In the genomic region with DNA sequence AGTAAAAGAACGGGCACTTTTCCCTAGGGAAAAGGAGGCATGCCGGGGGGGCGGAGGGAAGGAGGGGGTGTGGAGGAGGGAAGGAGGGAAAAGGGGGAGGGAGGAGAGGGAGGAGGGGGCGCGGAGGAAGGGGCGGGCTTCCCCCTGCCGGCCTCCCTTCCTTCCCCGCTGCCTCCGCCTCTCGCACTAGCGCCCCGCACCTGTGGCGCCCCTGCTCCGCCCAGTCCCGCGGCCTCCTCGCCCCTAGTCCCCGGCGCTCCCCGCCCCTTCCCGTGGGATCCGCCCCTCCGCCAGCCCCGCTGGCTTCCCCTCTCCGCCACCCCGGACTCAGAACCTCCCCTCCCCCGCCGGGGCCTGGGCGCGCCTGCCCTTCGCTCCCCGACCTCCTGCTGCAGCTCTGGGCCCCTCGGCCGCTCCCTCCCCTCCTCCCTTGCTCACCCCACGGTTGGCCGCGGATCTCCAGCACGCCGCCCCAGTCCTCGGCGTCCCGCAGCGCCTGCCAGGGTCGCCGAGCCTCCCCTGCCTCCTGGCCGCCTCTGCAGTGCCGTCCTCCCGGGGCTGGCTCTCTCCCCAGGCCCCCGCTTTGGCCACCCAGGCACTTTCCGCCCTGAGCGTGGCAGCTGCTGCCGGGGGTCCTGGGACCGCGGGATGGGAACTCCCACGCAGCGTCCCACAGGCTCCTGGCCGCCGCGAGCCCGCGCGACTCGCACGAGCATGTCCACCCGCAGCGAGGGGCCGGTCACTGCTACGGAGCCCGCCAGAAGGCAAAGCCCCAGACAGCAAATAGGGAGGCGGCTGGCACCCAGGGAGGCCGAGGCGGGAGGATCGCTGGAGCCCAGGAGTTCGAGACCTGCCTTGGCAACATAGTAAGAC, we compare ENCODE assay signal across 9 cellular contexts.
DNase-seq lines count a peak whose midpoint lies in the region; ATAC-seq, FAIRE-seq and TF ChIP-seq lines count a peak whose summit lies in the region.
"Had no signal": no experiment of that assay in that cellular context is flagged by ENCODE, and none has a peak within 500 bp of the region (broad histone marks: within the 10 kb centered on the region; RNA-seq: fewer than 3 reads in every experiment).

No MANE protein-coding gene starts in this region.

- H3K9me3 ChIP-seq in MG63 (no peaks in the 10 kb centered on the region), endothelial cell of umbilical vein (replicated peaks; ENCODE audit: control insufficient read depth, insufficient read depth, low read length) (no peaks in the 10 kb centered on the region)

- no peak overlapping the region for H3K27ac Mint-ChIP-seq in mesothelial cell of epicardium
- H3K27ac Mint-ChIP-seq in activated T-cell treated with anti-CD3 and anti-CD28 coated beads, Interleukin-2, amount 50 U/mL, for 24 hours, result no peak overlapping the region

- FAIRE-seq in endothelial cell of umbilical vein (lab: Jason Lieb, UNC), result peak; percentile 79
- FAIRE-seq: islet of Langerhans had no signal

- peak; percentile 83 for DNase-seq in MG63
- DNase-seq in endothelial cell of umbilical vein (ENCODE audit: low read depth, low spot score), result peak; percentile 45
- DNase-seq in mesothelial cell of epicardium (ENCODE audit: low spot score in 2 of 2, unreplicated experiment in 2 of 2), result peak; percentile 55 to 73
- no peak for DNase-seq in activated T-cell treated with anti-CD3 and anti-CD28 coated beads, Interleukin-2, amount 50 U/mL, for 24 hours
- DNase-seq in cerebellar nuclear complex (lab: John Stamatoyannopoulos, UW), result no peak

- POLR2A ChIA-PET in endothelial cell of umbilical vein (lab: Charles Lee), result no interaction called here

- no peaks in the 10 kb centered on the region for H3K36me3 Mint-ChIP-seq in mesothelial cell of epicardium
- no peaks in the 10 kb centered on the region for H3K36me3 Mint-ChIP-seq in activated T-cell treated with anti-CD3 and anti-CD28 coated beads, Interleukin-2, amount 50 U/mL, for 24 hours (ENCODE audit: low read depth)

- no TSS peak for BruUV-seq in endothelial cell of umbilical vein (replicated peaks; lab: Mats Ljungman, UMichigan)

- H3K4me3 ChIP-seq in ACC112 (ENCODE audit: low read depth, low read length) (peak overlapping the region; percentile 90), MG63 (peak overlapping the region; percentile 47), endothelial cell of umbilical vein (replicated peaks in 1 of 3; ENCODE audit: insufficient read depth in 1 of 3, low read depth in 1 of 3, low read length in 3 of 3) (peak overlapping the region; percentile 49 to 78 (median 62))

- peaks cover 17% of the 10 kb centered on the region for H3K27me3 Mint-ChIP-seq in mesothelial cell of epicardium (ENCODE audit: low read depth)
- H3K27me3 Mint-ChIP-seq in activated T-cell treated with anti-CD3 and anti-CD28 coated beads, Interleukin-2, amount 50 U/mL, for 24 hours, result peaks cover 56% of the 10 kb centered on the region

- peaks cover 3% of the 10 kb centered on the region; the same call in 1 of the 2 replicates for H3K36me3 ChIP-seq in ACC112 (ENCODE audit: insufficient read depth, low read length)
- H3K36me3 ChIP-seq in MG63, result no peaks in the 10 kb centered on the region
- H3K36me3 ChIP-seq in endothelial cell of umbilical vein (ENCODE audit: control insufficient read depth in 2 of 2, extremely low read depth in 1 of 2, insufficient read depth in 2 of 2, low read length in 2 of 2), result no peaks in the 10 kb centered on the region

- dilution Hi-C loops in endothelial cell of umbilical vein (cut with MboI; ENCODE audit: extremely low pct_ligation_motif_present, low sequenced_read_pairs), result loop anchor here (10.0 kb wide), 1 partner anchor 150 kb away; a partner anchor contains a TSS

- CTCF ChIA-PET in endothelial cell of umbilical vein (lab: Charles Lee), result interaction anchor here (1.3 kb wide), 1 partner anchor 11 kb away, joined by 3 read pairs; no protein-coding TSS in a partner anchor

- H2AFZ ChIP-seq in ACC112 (ENCODE audit: low read length, unreplicated experiment) (peak overlapping the region; percentile 78), endothelial cell of umbilical vein (ENCODE audit: low read depth, low read length) (peak overlapping the region; percentile 81)

- H3K79me2 ChIP-seq in ACC112 (ENCODE audit: control insufficient read depth, insufficient read depth, low read length, unreplicated experiment) (peaks cover 15% of the 10 kb centered on the region), endothelial cell of umbilical vein (ENCODE audit: control insufficient read depth, insufficient read depth, low read length) (no peaks in the 10 kb centered on the region)

- intact Hi-C loops in endothelial cell of umbilical vein (cut with micrococcal nuclease), result loop anchor here (5.0 kb wide), 2 partner anchors 252 to 402 kb away; no protein-coding TSS in a partner anchor

- no peak for TF ChIP-seq POLR2A in endothelial cell of umbilical vein (IDR thresholded peaks at IDR 0.05; ENCODE audit: low read depth, low read length)

- H3K4me1 ChIP-seq in ACC112 (ENCODE audit: control insufficient read depth, insufficient read depth, low read length, unreplicated experiment) (peaks cover 48% of the 10 kb centered on the region), endothelial cell of umbilical vein (ENCODE audit: control insufficient read depth, extremely low read depth, insufficient read depth, low read length) (peaks cover 13% of the 10 kb centered on the region)

- peak overlapping the region; percentile 68 for H3K4me2 ChIP-seq in endothelial cell of umbilical vein (ENCODE audit: insufficient read depth, low read length)

- H3K9me1 ChIP-seq in endothelial cell of umbilical vein (replicated peaks; ENCODE audit: control insufficient read depth, extremely low read depth, insufficient read depth, low read length), result no peaks in the 10 kb centered on the region

- H3K27me3 ChIP-seq in ACC112 (ENCODE audit: insufficient read depth, low read length), result no peaks in the 10 kb centered on the region
- no peaks in the 10 kb centered on the region for H3K27me3 ChIP-seq in MG63
- no peaks in the 10 kb centered on the region for H3K27me3 ChIP-seq in endothelial cell of umbilical vein (ENCODE audit: control insufficient read depth in 2 of 2, insufficient read depth in 2 of 2, low read length in 2 of 2)

- H4K20me1 ChIP-seq in endothelial cell of umbilical vein (replicated peaks; ENCODE audit: control insufficient read depth, extremely low read depth, insufficient read depth, low read length), result no peaks in the 10 kb centered on the region

- H3K27ac ChIP-seq in ACC112 (ENCODE audit: low read depth, low read length), result no peak overlapping the region
- H3K27ac ChIP-seq in endothelial cell of umbilical vein (ENCODE audit: insufficient read depth, low read depth, low read length), result peak overlapping the region; percentile 17

- no peak for TF ChIP-seq CTCF in endothelial cell of umbilical vein (IDR thresholded peaks at IDR 0.05; ENCODE audit: extremely low read depth in 1 of 2, insufficient read depth in 1 of 2, low read depth in 1 of 2, low read length in 2 of 2)
- TF ChIP-seq CTCF in mesothelial cell of epicardium (IDR thresholded peaks at IDR 0.05; ENCODE audit: unreplicated experiment), result no peak

- H3K4me3 Mint-ChIP-seq in mesothelial cell of epicardium, result peak overlapping the region; percentile 68
- no peak overlapping the region for H3K4me3 Mint-ChIP-seq in activated T-cell treated with anti-CD3 and anti-CD28 coated beads, Interleukin-2, amount 50 U/mL, for 24 hours

- H3K9me3 Mint-ChIP-seq in mesothelial cell of epicardium, result no peaks in the 10 kb centered on the region
- no peaks in the 10 kb centered on the region for H3K9me3 Mint-ChIP-seq in activated T-cell treated with anti-CD3 and anti-CD28 coated beads, Interleukin-2, amount 50 U/mL, for 24 hours

- H3K9ac ChIP-seq in endothelial cell of umbilical vein (replicated peaks; ENCODE audit: extremely low read depth, insufficient read depth, low read length), result no peak overlapping the region

- ATAC-seq in HG03565 (IDR thresholded peaks at IDR 0.05; ENCODE audit: unreplicated experiment) (no peak), GM19397 (IDR thresholded peaks at IDR 0.05; ENCODE audit: unreplicated experiment) (no peak)

- peaks cover 24% of the 10 kb centered on the region for H3K4me1 Mint-ChIP-seq in mesothelial cell of epicardium
- H3K4me1 Mint-ChIP-seq in activated T-cell treated with anti-CD3 and anti-CD28 coated beads, Interleukin-2, amount 50 U/mL, for 24 hours (ENCODE audit: low read depth), result no peaks in the 10 kb centered on the region

TF ChIP-seq in endothelial cell of umbilical vein, 7 proteins besides CTCF, POLR2A, EP300 and RAD21:
- TF ChIP-seq FOS (IDR thresholded peaks at IDR 0.05; ENCODE audit: borderline replicate concordance, insufficient read depth, low read length) (no peak), JUN (IDR thresholded peaks at IDR 0.05; ENCODE audit: borderline replicate concordance, insufficient read depth, insufficient read length, low read depth) (no peak), GATA2 (IDR thresholded peaks at IDR 0.05; ENCODE audit: insufficient read depth, insufficient read length, low read depth, low read length) (no peak), MYC (IDR thresholded peaks at IDR 0.05; ENCODE audit: low read depth, low read length) (no peak), POLR2AphosphoS5 (IDR thresholded peaks at IDR 0.05; ENCODE audit: insufficient read depth, low read depth, low read length) (peak; percentile 22)

Comparison
In these comparisons a context has a peak if more than half of its experiments do, and no peak if none do; other contexts are left out.
1. DNase-seq: peak in MG63 (single experiment), endothelial cell of umbilical vein (single experiment) and mesothelial cell of epicardium (2 of 2); none in activated T-cell treated with anti-CD3 and anti-CD28 coated beads, Interleukin-2, amount 50 U/mL, for 24 hours (single experiment) and cerebellar nuclear complex (0 of 2).
2. Peak in every context shown above with its lines, with median percentiles within 50 percentile points of each other: H3K4me3 ChIP-seq.